In the genomic region with DNA sequence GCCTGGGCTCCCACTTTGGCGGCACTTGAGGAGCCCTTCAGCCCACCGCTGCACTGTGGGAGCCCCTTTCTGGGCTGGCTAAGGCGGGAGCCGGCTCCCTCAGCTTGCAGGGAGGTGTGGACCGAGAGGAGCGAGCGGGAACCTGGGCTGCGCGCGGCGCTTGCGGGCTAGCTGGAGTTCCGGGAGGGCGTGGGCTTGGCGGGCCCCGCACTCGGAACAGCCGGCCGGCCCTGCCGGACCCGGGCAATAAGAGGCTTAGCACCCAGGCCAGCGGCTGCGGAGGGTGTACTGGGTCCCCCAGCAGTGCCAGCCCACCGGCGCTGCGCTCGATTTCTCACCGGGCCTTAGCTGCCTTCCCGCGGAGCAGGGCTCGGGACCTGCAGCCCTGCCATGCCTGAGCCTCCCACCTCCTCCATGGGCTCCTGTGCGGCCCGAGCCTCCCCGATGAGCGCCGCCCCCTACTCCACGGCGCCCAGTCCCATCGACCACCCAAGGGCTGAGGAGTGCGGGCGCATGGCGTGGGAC, we compare ENCODE assay signal across 6 cellular contexts. TPM values are rescaled to one million over a fixed set of nuclear protein-coding genes. Genes with fewer than 3 reads are reported as not detected.
"Had no signal": no experiment of that assay in that cellular context is flagged by ENCODE, and none has a peak within 500 bp of the region (broad histone marks: within the 10 kb centered on the region; RNA-seq: fewer than 3 reads in every experiment).

No MANE protein-coding gene starts in this region.

RNA-seq across cellular contexts. Expression of a gene that starts 37.8 kb away (rescaled TPM):
- total RNA-seq: M059J, PC-3, Peyer's patch, Right ventricle myocardium inferior, SJCRH30, SK-MEL-5 had no signal

RNA-seq across cellular contexts. Expression of a gene that starts 52.0 kb away (rescaled TPM):
- total RNA-seq: M059J, PC-3, SJCRH30, SK-MEL-5 had no signal

RNA-seq across cellular contexts. Expression of a gene that starts 56.4 kb away (rescaled TPM):
- total RNA-seq: M059J, PC-3, Right ventricle myocardium inferior, SJCRH30 had no signal
